Comparison of ENCODE assay signal across 12 cellular contexts in genomic region chr1:248404024-248404423, GRCh38. TPM values are rescaled to one million over a fixed set of nuclear protein-coding genes. Genes with fewer than 3 reads are reported as not detected.
DNase-seq lines count a peak whose midpoint lies in the region; ATAC-seq lines count a peak whose summit lies in the region.
"Had no signal": no experiment of that assay in that cellular context is flagged by ENCODE, and none has a peak within 500 bp of the region (broad histone marks: within the 10 kb centered on the region; RNA-seq: fewer than 3 reads in every experiment).

No MANE protein-coding gene starts in this region.

- in situ Hi-C loops in KBM-7 (cut with MboI; ENCODE audit: low pct_unique_long_range_greater_than_20kb, low sequenced_read_pairs), result no loop called here

- H3K27ac ChIP-seq in substantia nigra (ENCODE audit: low read depth, low read length, poor library complexity, severe bottlenecking), result no peak overlapping the region
- H3K27ac ChIP-seq: C4-2B had no signal

- peaks cover under 1% of the 10 kb centered on the region for H3K9me3 Mint-ChIP-seq in activated naive CD4-positive, alpha-beta T cell treated with anti-CD3 and anti-CD28 coated beads, Interleukin-2, amount 50 U/mL, for 24 hours
- peaks cover 4% of the 10 kb centered on the region in 2 donors for H3K9me3 Mint-ChIP-seq in activated naive CD4-positive, alpha-beta T cell treated with anti-CD3 and anti-CD28 coated beads, Interleukin-2, amount 50 U/mL, for 72 hours

- no peaks in the 10 kb centered on the region for H3K27me3 Mint-ChIP-seq in activated naive CD4-positive, alpha-beta T cell treated with anti-CD3 and anti-CD28 coated beads, Interleukin-2, amount 50 U/mL, for 24 hours
- H3K27me3 Mint-ChIP-seq: memory B cell had no signal

- no peak for ATAC-seq in activated naive CD4-positive, alpha-beta T cell treated with anti-CD3 and anti-CD28 coated beads, Interleukin-2, amount 50 U/mL, for 72 hours
- ATAC-seq in GM18502 (IDR thresholded peaks at IDR 0.05; ENCODE audit: poor library complexity, unreplicated experiment), result no peak

- no peaks in the 10 kb centered on the region for H3K4me1 Mint-ChIP-seq in activated naive CD4-positive, alpha-beta T cell treated with anti-CD3 and anti-CD28 coated beads, Interleukin-2, amount 50 U/mL, for 24 hours
- H3K4me1 Mint-ChIP-seq: memory B cell had no signal

- H3K4me3 Mint-ChIP-seq in activated naive CD4-positive, alpha-beta T cell treated with anti-CD3 and anti-CD28 coated beads, Interleukin-2, amount 50 U/mL, for 24 hours, result no peak overlapping the region
- H3K4me3 Mint-ChIP-seq: memory B cell had no signal

- DNase-seq in activated naive CD4-positive, alpha-beta T cell treated with anti-CD3 and anti-CD28 coated beads, Interleukin-2, amount 50 U/mL, for 72 hours (ENCODE audit: low spot score in 2 of 2), result no peak
- DNase-seq in KBM-7, result peak; percentile 50
- DNase-seq in amniotic epithelial cell (ENCODE audit: low read depth), result peak; percentile 37
- peak in 26 of 49 donors; percentile 2 to 68 (median 30) for DNase-seq in substantia nigra (lab: John Stamatoyannopoulos, UW)
- DNase-seq in occipital lobe (lab: John Stamatoyannopoulos, UW), result no peak
- no peak for DNase-seq in activated CD4-positive, alpha-beta T cell treated with anti-CD3 and anti-CD28 coated beads, Interleukin-2, amount 50 U/mL, for 4 hours
- DNase-seq: small intestine had no signal

- peak overlapping the region; percentile 0 for H3K27ac Mint-ChIP-seq in activated naive CD4-positive, alpha-beta T cell treated with anti-CD3 and anti-CD28 coated beads, Interleukin-2, amount 50 U/mL, for 24 hours
- H3K27ac Mint-ChIP-seq in activated naive CD4-positive, alpha-beta T cell treated with anti-CD3 and anti-CD28 coated beads, Interleukin-2, amount 50 U/mL, for 72 hours, result no peak overlapping the region
- H3K27ac Mint-ChIP-seq: memory B cell had no signal

- H3K36me3 Mint-ChIP-seq in activated naive CD4-positive, alpha-beta T cell treated with anti-CD3 and anti-CD28 coated beads, Interleukin-2, amount 50 U/mL, for 24 hours, result no peaks in the 10 kb centered on the region
- H3K36me3 Mint-ChIP-seq in activated naive CD4-positive, alpha-beta T cell treated with anti-CD3 and anti-CD28 coated beads, Interleukin-2, amount 50 U/mL, for 72 hours, result no peaks in the 10 kb centered on the region
- H3K36me3 Mint-ChIP-seq: memory B cell had no signal

RNA-seq across cellular contexts. Expression of gene OR2T1, which starts 1.2 kb away (rescaled TPM):
- not detected for total RNA-seq in activated naive CD4-positive, alpha-beta T cell treated with anti-CD3 and anti-CD28 coated beads, Interleukin-2, amount 50 U/mL, for 72 hours
- not detected for total RNA-seq in occipital lobe
- total RNA-seq: fibroblast of lung had no signal

RNA-seq across cellular contexts. Expression of gene OR2T6, which starts 28.5 kb away (rescaled TPM):
- total RNA-seq in activated naive CD4-positive, alpha-beta T cell treated with anti-CD3 and anti-CD28 coated beads, Interleukin-2, amount 50 U/mL, for 72 hours, result not detected
- 0.31 TPM for total RNA-seq in occipital lobe
- total RNA-seq: fibroblast of lung had no signal

RNA-seq across cellular contexts. Expression of gene OR2T2, which starts 41.4 kb away (rescaled TPM):
- total RNA-seq in activated naive CD4-positive, alpha-beta T cell treated with anti-CD3 and anti-CD28 coated beads, Interleukin-2, amount 50 U/mL, for 72 hours, result not detected
- not detected for total RNA-seq in occipital lobe
- total RNA-seq: fibroblast of lung had no signal

RNA-seq across cellular contexts. Expression of gene OR2T4, which starts 42.6 kb away (rescaled TPM):
- not detected for total RNA-seq in activated naive CD4-positive, alpha-beta T cell treated with anti-CD3 and anti-CD28 coated beads, Interleukin-2, amount 50 U/mL, for 72 hours
- not detected for total RNA-seq in occipital lobe
- total RNA-seq: fibroblast of lung had no signal

RNA-seq across cellular contexts. Expression of gene OR14C36, which starts 55.4 kb away (rescaled TPM):
- not detected for total RNA-seq in activated naive CD4-positive, alpha-beta T cell treated with anti-CD3 and anti-CD28 coated beads, Interleukin-2, amount 50 U/mL, for 72 hours
- total RNA-seq in occipital lobe, result not detected
- total RNA-seq: fibroblast of lung had no signal

Comparison
In these comparisons a context has a peak if more than half of its experiments do, and no peak if none do; other contexts are left out.
1. DNase-seq: peak in KBM-7 (single experiment), amniotic epithelial cell (single experiment) and substantia nigra (26 of 49); none in activated naive CD4-positive, alpha-beta T cell treated with anti-CD3 and anti-CD28 coated beads, Interleukin-2, amount 50 U/mL, for 72 hours (0 of 2), occipital lobe (single experiment) and activated CD4-positive, alpha-beta T cell treated with anti-CD3 and anti-CD28 coated beads, Interleukin-2, amount 50 U/mL, for 4 hours (0 of 2).